Comparison of ENCODE assay signal across 11 cellular contexts in the genomic region with DNA sequence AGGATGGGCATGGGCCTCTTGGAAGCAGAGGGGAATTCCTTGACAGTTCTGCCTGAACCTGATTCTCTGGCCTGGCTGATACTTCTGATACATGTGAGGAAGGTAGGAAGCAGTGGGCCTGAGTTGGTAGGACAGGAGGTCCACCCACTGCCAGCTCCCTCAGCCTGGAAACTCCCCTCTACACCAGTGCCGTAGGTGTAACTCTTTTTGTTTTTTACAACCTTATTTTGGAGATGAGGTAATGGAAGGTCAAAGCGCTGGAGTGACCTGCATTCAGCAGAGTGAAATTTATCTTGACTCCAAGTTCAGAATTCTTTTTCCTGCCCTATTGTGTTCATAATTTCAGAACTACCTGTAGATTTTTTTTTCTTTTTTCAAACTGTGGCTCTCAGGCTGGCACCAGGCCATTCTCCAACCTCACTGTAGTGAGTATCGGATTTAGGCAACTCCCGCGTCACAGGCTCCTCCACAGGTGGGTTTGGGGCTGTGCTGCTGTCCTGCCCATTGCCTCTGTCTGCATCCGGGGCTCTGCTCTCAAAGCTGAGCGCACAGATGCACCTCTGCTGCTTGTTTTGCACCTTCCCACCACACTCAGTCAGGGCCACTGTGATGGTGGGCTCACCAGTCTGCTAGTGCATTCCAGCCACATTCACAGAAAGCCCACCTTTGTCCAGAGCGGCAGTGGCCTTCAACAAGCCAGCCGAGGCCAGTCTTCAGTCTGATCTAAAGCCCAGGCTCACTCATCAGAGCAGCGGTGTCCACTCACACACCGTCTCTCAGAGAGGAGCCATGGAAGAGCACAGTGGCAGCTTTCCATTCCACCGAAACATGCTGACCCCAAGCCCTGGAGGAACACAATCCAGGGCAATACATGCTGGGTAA.
DNase-seq lines count a peak whose midpoint lies in the region; ATAC-seq lines count a peak whose summit lies in the region.
"Had no signal": no experiment of that assay in that cellular context is flagged by ENCODE, and none has a peak within 500 bp of the region (broad histone marks: within the 10 kb centered on the region; RNA-seq: fewer than 3 reads in every experiment).

No MANE protein-coding gene starts in this region.

- POLR2A ChIA-PET in CD8-positive, alpha-beta memory T cell (lab: Charles Lee): no interaction called here

- no peak overlapping the region for H3K27ac ChIP-seq in CD8-positive, alpha-beta memory T cell (ENCODE audit: low read depth, low read length)
- H3K27ac ChIP-seq: coronary artery had no signal

- peak overlapping the region in 7 of 8 donors; percentile 11 to 75 (median 63) for H3K27ac Mint-ChIP-seq in CD8-positive, alpha-beta memory T cell
- H3K27ac Mint-ChIP-seq in effector memory CD8-positive, alpha-beta T cell: peak overlapping the region in 1 of 2 donors; percentile 91

- no peaks in the 10 kb centered on the region for H3K9me3 ChIP-seq in CD8-positive, alpha-beta memory T cell (ENCODE audit: low read length)
- H3K9me3 ChIP-seq: mucosa of descending colon had no signal

- no peak overlapping the region for H3K4me3 ChIP-seq in CD8-positive, alpha-beta memory T cell (ENCODE audit: low read length)
- H3K4me3 ChIP-seq: coronary artery, mucosa of descending colon had no signal

- H3K27me3 ChIP-seq in CD8-positive, alpha-beta memory T cell (ENCODE audit: insufficient read depth, low read length, poor library complexity, severe bottlenecking): no peaks in the 10 kb centered on the region

- ATAC-seq in GM18508 (IDR thresholded peaks at IDR 0.05; ENCODE audit: insufficient read depth, unreplicated experiment) (peak; percentile 45), HG03432 (IDR thresholded peaks at IDR 0.05; ENCODE audit: unreplicated experiment) (peak; percentile 32), HG03108 (IDR thresholded peaks at IDR 0.05; ENCODE audit: unreplicated experiment) (no peak)
- ATAC-seq in effector memory CD8-positive, alpha-beta T cell (replicated peaks): peak; percentile 34

- CTCF ChIA-PET in CD8-positive, alpha-beta memory T cell (lab: Charles Lee): interaction anchor here (1.5 to 3.1 kb wide), 3 partner anchors 10 to 475 kb away, joined by 3 to 17 read pairs (median 6); no protein-coding TSS in a partner anchor

- no peaks in the 10 kb centered on the region for H3K9me3 Mint-ChIP-seq in CD8-positive, alpha-beta memory T cell
- no peaks in the 10 kb centered on the region for H3K9me3 Mint-ChIP-seq in effector memory CD8-positive, alpha-beta T cell

- peaks cover 15% of the 10 kb centered on the region for H3K36me3 ChIP-seq in CD8-positive, alpha-beta memory T cell (ENCODE audit: insufficient read depth, low read length)

- no peak overlapping the region for H3K4me3 Mint-ChIP-seq in CD8-positive, alpha-beta memory T cell
- no peak overlapping the region for H3K4me3 Mint-ChIP-seq in effector memory CD8-positive, alpha-beta T cell

- no peak for DNase-seq in CD8-positive, alpha-beta memory T cell
- DNase-seq in effector memory CD8-positive, alpha-beta T cell: no peak
- DNase-seq in DMS53 (lab: John Stamatoyannopoulos, UW): no peak
- no peak for DNase-seq in NCI-H146 treated with DMSO at 0.1 percent for 48 hours (lab: John Stamatoyannopoulos, UW; ENCODE audit: unreplicated experiment)
- DNase-seq: activated gamma-delta T cell treated with Interleukin-2 at 50 U/mL for 16 hours, mucosa of descending colon, NCI-H510A treated with DMSO at 0.1 percent for 48 hours had no signal

- H3K27me3 Mint-ChIP-seq in CD8-positive, alpha-beta memory T cell: peaks cover 0 to 2% of the 10 kb centered on the region in 2 donors
- no peaks in the 10 kb centered on the region for H3K27me3 Mint-ChIP-seq in effector memory CD8-positive, alpha-beta T cell

- H3K36me3 Mint-ChIP-seq in CD8-positive, alpha-beta memory T cell: peaks cover 0 to 41% (median 10%) of the 10 kb centered on the region in 3 donors
- H3K36me3 Mint-ChIP-seq in effector memory CD8-positive, alpha-beta T cell (ENCODE audit: insufficient read depth): peaks cover 10% of the 10 kb centered on the region

- no peaks in the 10 kb centered on the region for H3K4me1 ChIP-seq in CD8-positive, alpha-beta memory T cell (ENCODE audit: insufficient read depth, low read length)

- H3K4me1 Mint-ChIP-seq in CD8-positive, alpha-beta memory T cell: peaks cover 0 to 18% (median 2%) of the 10 kb centered on the region in 3 donors
- H3K4me1 Mint-ChIP-seq in effector memory CD8-positive, alpha-beta T cell (ENCODE audit: low read depth in 2 of 2): peaks cover 0 to 2% of the 10 kb centered on the region in 2 donors
